ENCODE assay signal across 1 cellular context in genomic region chr1:154353460-154353904, GRCh38.
TF ChIP-seq lines count a peak whose summit lies in the region.

No MANE protein-coding gene starts in this region.

TF ChIP-seq in K562, 482 proteins besides CTCF, POLR2A, EP300 and RAD21 (continued from another document and continues in another):
- no peak for TF ChIP-seq ZNF592 (IDR thresholded peaks at IDR 0.05)
- no peak for TF ChIP-seq STAG1 (CRISPR knock-in tag; IDR thresholded peaks at IDR 0.05; ENCODE audit: borderline replicate concordance)
- TF ChIP-seq USF1 (CRISPR knock-in tag; IDR thresholded peaks at IDR 0.05) = no peak
- no peak for TF ChIP-seq FOXK1 (CRISPR knock-in tag; IDR thresholded peaks at IDR 0.05; ENCODE audit: borderline replicate concordance)
- TF ChIP-seq CREB5 (CRISPR knock-in tag; IDR thresholded peaks at IDR 0.05) = no peak
- TF ChIP-seq ZNF280B (CRISPR knock-in tag; IDR thresholded peaks at IDR 0.05) = no peak
- TF ChIP-seq TAF15 (IDR thresholded peaks at IDR 0.05; ENCODE audit: low read depth, low read length) = no peak
- TF ChIP-seq MEIS2 (IDR thresholded peaks at IDR 0.05; ENCODE audit: partially characterized antibody) = peak; percentile 43
- TF ChIP-seq KDM4B (IDR thresholded peaks at IDR 0.05; ENCODE audit: borderline replicate concordance in 2 of 2, low read depth in 1 of 2) = no peak
- peak; percentile 46; the same call in 1 of the 2 replicates for TF ChIP-seq JUND (IDR thresholded peaks at IDR 0.05; ENCODE audit: borderline replicate concordance, low read depth, low read length)
- peak; percentile 65; the same call in 1 of the 3 replicates for TF ChIP-seq JUND (tag; IDR thresholded peaks at IDR 0.05; ENCODE audit: borderline replicate concordance, low read depth, low read length)
- TF ChIP-seq TBL1XR1 (IDR thresholded peaks at IDR 0.05; ENCODE audit: low read length in 2 of 2) = peak in 1 of 2 experiments; percentile 53; a peak in 1 of 4 replicates
- TF ChIP-seq RBM22 (IDR thresholded peaks at IDR 0.05; ENCODE audit: low read depth, low read length, poor library complexity, severe bottlenecking) = no peak
- TF ChIP-seq PCBP1 (IDR thresholded peaks at IDR 0.05; ENCODE audit: low read depth, low read length, poor library complexity, severe bottlenecking) = no peak
- peak; percentile 81; the same call in 1 of the 2 replicates for TF ChIP-seq HLTF (IDR thresholded peaks at IDR 0.05)
- no peak for TF ChIP-seq THRB (CRISPR knock-in tag; conservative IDR thresholded peaks at IDR 0.05)
- no peak for TF ChIP-seq NFRKB (IDR thresholded peaks at IDR 0.05; ENCODE audit: low read depth)
- no peak for TF ChIP-seq EWSR1 (IDR thresholded peaks at IDR 0.05; ENCODE audit: borderline replicate concordance, low read depth, partially characterized antibody)
- no peak for TF ChIP-seq HOMEZ (CRISPR knock-in tag; IDR thresholded peaks at IDR 0.05)
- TF ChIP-seq MAX (CRISPR knock-in tag; IDR thresholded peaks at IDR 0.05) = no peak
- TF ChIP-seq ARID4B (CRISPR knock-in tag; IDR thresholded peaks at IDR 0.05) = peak; percentile 49; the same call in 1 of the 2 replicates
- no peak for TF ChIP-seq ELK3 (CRISPR knock-in tag; IDR thresholded peaks at IDR 0.05)
